ENCODE assay signal across 12 cellular contexts in genomic region chr3:126270145-126270811, GRCh38.
DNase-seq lines count a peak whose midpoint lies in the region; ATAC-seq and TF ChIP-seq lines count a peak whose summit lies in the region.
"Had no signal": no experiment of that assay in that cellular context is flagged by ENCODE, and none has a peak within 500 bp of the region (broad histone marks: within the 10 kb centered on the region; RNA-seq: fewer than 3 reads in every experiment).

No MANE protein-coding gene starts in this region.

- 19 to 41% (median 28%) methylated on average over 8 to 9 of the region's 9 CpGs for WGBS in stomach, 5 donors

- DNase-seq in NCI-H1092 (lab: John Stamatoyannopoulos, UW) (peak; percentile 34), cerebellum (ENCODE audit: low spot score) (peak; percentile 25), kidney tubule cell (ENCODE audit: low spot score) (peak; percentile 28), stomach (peak; percentile 95), MM.1S (no peak), amniotic stem cell (lab: John Stamatoyannopoulos, UW) (no peak), activated T-cell treated with anti-CD3 and anti-CD28 coated beads for 4 hours (no peak)
- DNase-seq: activated B cell treated with CpG ODN at 0.5 μM for 24 hours, brain microvascular endothelial cell, kidney glomerular epithelial cell had no signal

- H3K27ac ChIP-seq in stomach (peak overlapping the region; percentile 86 to 90 (median 88)), MM.1S (ENCODE audit: low read length) (no peak overlapping the region)
- H3K27ac ChIP-seq: brain microvascular endothelial cell had no signal

- no peaks in the 10 kb centered on the region for H3K9me2 ChIP-seq in MM.1S (replicated peaks; ENCODE audit: insufficient read depth, low read length)

- peaks cover 32 to 69% (median 52%) of the 10 kb centered on the region in 4 donors for H3K4me1 ChIP-seq in stomach
- no peaks in the 10 kb centered on the region for H3K4me1 ChIP-seq in MM.1S (ENCODE audit: low read length)

- no peaks in the 10 kb centered on the region for H3K36me3 ChIP-seq in stomach
- no peaks in the 10 kb centered on the region for H3K36me3 ChIP-seq in MM.1S (replicated peaks; ENCODE audit: insufficient read depth, low read length)
- H3K36me3 ChIP-seq: brain microvascular endothelial cell had no signal

- H3K4me3 ChIP-seq in stomach (no peak overlapping the region), MM.1S (ENCODE audit: low read length) (no peak overlapping the region)

- ATAC-seq in HG02623 (IDR thresholded peaks at IDR 0.05; ENCODE audit: unreplicated experiment), result no peak
- ATAC-seq: HCT116 had no signal

- H3F3A ChIP-seq in MM.1S (ENCODE audit: insufficient read depth, low read length), result no peaks in the 10 kb centered on the region

- no peak overlapping the region for H3K4me2 ChIP-seq in MM.1S (ENCODE audit: low read depth, low read length)

- TF ChIP-seq POLR2A in stomach (IDR thresholded peaks at IDR 0.05), result no peak

- H4K20me1 ChIP-seq in MM.1S (ENCODE audit: insufficient read depth, low read length), result no peaks in the 10 kb centered on the region

- no peak overlapping the region for H3K9ac ChIP-seq in MM.1S (ENCODE audit: low read length)

- no peak overlapping the region for H2AFZ ChIP-seq in MM.1S (ENCODE audit: low read length)

- peaks cover 0 to 28% (median 4%) of the 10 kb centered on the region in 3 donors for H3K27me3 ChIP-seq in stomach
- peaks cover 10% of the 10 kb centered on the region for H3K27me3 ChIP-seq in MM.1S (replicated peaks; ENCODE audit: insufficient read depth, low read length)
- H3K27me3 ChIP-seq: brain microvascular endothelial cell had no signal

- no peaks in the 10 kb centered on the region for H3K9me3 ChIP-seq in stomach
- no peaks in the 10 kb centered on the region for H3K9me3 ChIP-seq in MM.1S (replicated peaks; ENCODE audit: insufficient read depth, low read length)

- H3K79me2 ChIP-seq in MM.1S (ENCODE audit: low read length), result no peaks in the 10 kb centered on the region

- no peak for TF ChIP-seq CTCF in stomach (IDR thresholded peaks at IDR 0.05)
- TF ChIP-seq CTCF in MM.1S (IDR thresholded peaks at IDR 0.05; ENCODE audit: low read length), result no peak

- peak; percentile 55 for TF ChIP-seq EP300 in stomach (IDR thresholded peaks at IDR 0.05)

- intact Hi-C loops in stomach (cut with DNase I; ENCODE audit: low total_unique reads), result no loop called here

Comparison
In these comparisons a context has a peak if more than half of its experiments do, and no peak if none do; other contexts are left out.
1. DNase-seq: peak in NCI-H1092 (single experiment), cerebellum (single experiment), kidney tubule cell (single experiment) and stomach (single experiment); none in MM.1S (single experiment), amniotic stem cell (single experiment) and activated T-cell treated with anti-CD3 and anti-CD28 coated beads for 4 hours (single experiment).